ENCODE assay signal across 10 cellular contexts in the genomic region with DNA sequence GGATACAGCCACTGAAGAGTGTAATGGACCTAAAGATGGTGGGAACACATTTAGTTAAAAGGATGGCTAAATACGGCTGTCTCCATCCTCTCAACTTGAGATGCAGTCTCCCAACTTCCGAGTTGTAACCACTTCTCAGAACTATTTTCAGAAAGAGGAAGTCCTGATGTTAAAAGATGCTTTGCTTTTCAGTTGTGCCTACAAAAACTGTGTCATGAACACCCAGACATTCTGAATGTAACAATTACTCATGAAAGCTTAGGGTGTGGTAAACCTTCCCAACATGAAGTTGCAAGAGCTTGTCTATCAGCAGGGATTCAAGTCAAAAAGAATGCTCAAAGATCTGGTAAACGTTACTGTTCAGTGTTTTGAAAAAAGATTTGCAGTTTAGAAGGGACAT.
A peak's percentile ranks its signal among the peaks of the same experiment; 100 is the strongest.
DNase-seq lines count a peak whose midpoint lies in the region; ATAC-seq lines count a peak whose summit lies in the region.
"Had no signal": no experiment of that assay in that cellular context is flagged by ENCODE, and none has a peak within 500 bp of the region (broad histone marks: within the 10 kb centered on the region; RNA-seq: fewer than 3 reads in every experiment).

No MANE protein-coding gene starts in this region.

- peaks cover 0 to 34% (median 5%) of the 10 kb centered on the region in 3 experiments for H3K36me3 ChIP-seq in naive thymus-derived CD4-positive, alpha-beta T cell (ENCODE audit: control insufficient read depth in 2 of 3, insufficient read depth in 3 of 3, low read length in 3 of 3)

- peaks cover 35 to 76% (median 63%) of the 10 kb centered on the region in 7 donors for H3K4me1 Mint-ChIP-seq in naive thymus-derived CD4-positive, alpha-beta T cell
- H3K4me1 Mint-ChIP-seq: nephron had no signal

- POLR2A ChIA-PET in naive thymus-derived CD4-positive, alpha-beta T cell (lab: Charles Lee), result no interaction called here

- no peak overlapping the region for H3K27ac ChIP-seq in naive thymus-derived CD4-positive, alpha-beta T cell (ENCODE audit: low read depth, low read length)
- H3K27ac ChIP-seq: KMS-11 had no signal

- H3K27me3 Mint-ChIP-seq in naive thymus-derived CD4-positive, alpha-beta T cell, result no peaks in the 10 kb centered on the region

- H3K4me1 ChIP-seq in naive thymus-derived CD4-positive, alpha-beta T cell (ENCODE audit: control insufficient read depth in 2 of 2, insufficient read depth in 2 of 2, low read length in 2 of 2), result peaks cover 12 to 16% of the 10 kb centered on the region in 2 donors

- H3K27me3 ChIP-seq in naive thymus-derived CD4-positive, alpha-beta T cell (ENCODE audit: control insufficient read depth in 2 of 2, insufficient read depth in 2 of 2, low read length in 2 of 2), result no peaks in the 10 kb centered on the region

- H3K36me3 Mint-ChIP-seq in naive thymus-derived CD4-positive, alpha-beta T cell, result peaks cover 13 to 69% (median 50%) of the 10 kb centered on the region in 5 donors

- H3K9me3 Mint-ChIP-seq in naive thymus-derived CD4-positive, alpha-beta T cell, result no peaks in the 10 kb centered on the region
- H3K9me3 Mint-ChIP-seq: nephron had no signal

- peak overlapping the region; percentile 5 to 92 (median 69) for H3K27ac Mint-ChIP-seq in naive thymus-derived CD4-positive, alpha-beta T cell
- H3K27ac Mint-ChIP-seq: nephron had no signal

- H3K4me3 ChIP-seq in naive thymus-derived CD4-positive, alpha-beta T cell (ENCODE audit: low read length), result no peak overlapping the region

- CTCF ChIA-PET in naive thymus-derived CD4-positive, alpha-beta T cell (lab: Charles Lee), result interaction anchor here (1.9 kb wide), 1 partner anchor 108 kb away, joined by 6 read pairs; no protein-coding TSS in a partner anchor

- no peaks in the 10 kb centered on the region for H3K9me3 ChIP-seq in naive thymus-derived CD4-positive, alpha-beta T cell (ENCODE audit: control insufficient read depth in 2 of 3, low read length in 3 of 3)

- intact Hi-C loops in naive thymus-derived CD4-positive, alpha-beta T cell (cut with micrococcal nuclease), result loop anchor here (2.0 to 10.0 kb wide), 5 partner anchors 14 to 770 kb away; no protein-coding TSS in a partner anchor

- peak overlapping the region in 6 of 10 donors; percentile 8 to 75 (median 58) for H3K4me3 Mint-ChIP-seq in naive thymus-derived CD4-positive, alpha-beta T cell
- H3K4me3 Mint-ChIP-seq: nephron had no signal

- DNase-seq in NOMO-1 treated with DMSO at 0.1 percent for 48 hours (lab: John Stamatoyannopoulos, UW; ENCODE audit: unreplicated experiment) (peak; percentile 97), kidney tubule cell (ENCODE audit: low spot score) (no peak), amygdala (lab: John Stamatoyannopoulos, UW) (no peak), HPDE6-E6E7 (ENCODE audit: extremely low spot score) (no peak), retina (no peak)
- peak in 4 of 9 donors; percentile 8 to 21 (median 10) for DNase-seq in naive thymus-derived CD4-positive, alpha-beta T cell

- ATAC-seq in GM18870 (IDR thresholded peaks at IDR 0.05; ENCODE audit: unreplicated experiment), result peak; percentile 95
- peak; percentile 89 for ATAC-seq in HG02678 (IDR thresholded peaks at IDR 0.05; ENCODE audit: unreplicated experiment)
- ATAC-seq in naive thymus-derived CD4-positive, alpha-beta T cell, result peak; percentile 80
